8 cellular contexts compared by ENCODE assay signal in genomic region chr3:57691411-57692133, GRCh38. TPM values are rescaled to one million over a fixed set of nuclear protein-coding genes. Genes with fewer than 3 reads are reported as not detected.
A peak's percentile ranks its signal among the peaks of the same experiment; 100 is the strongest.
DNase-seq lines count a peak whose midpoint lies in the region; ATAC-seq, FAIRE-seq and TF ChIP-seq lines count a peak whose summit lies in the region.

No MANE protein-coding gene starts in this region.

- no peaks in the 10 kb centered on the region for H3K9me3 Mint-ChIP-seq in activated T-cell treated with anti-CD3 and anti-CD28 coated beads, Interleukin-2, amount 50 U/mL, for 72 hours

- peak; percentile 63 for DNase-seq in activated CD8-positive, alpha-beta memory T cell treated with anti-CD3 and anti-CD28 coated beads for 24 hours
- no peak for DNase-seq in activated CD8-positive, alpha-beta memory T cell treated with anti-CD3 and anti-CD28 coated beads, Interleukin-2, amount 50 U/mL, for 4 hours
- DNase-seq in activated T-cell treated with anti-CD3 and anti-CD28 coated beads, Interleukin-2, amount 50 U/mL, for 72 hours = peak; percentile 1 to 8
- peak; percentile 7 for DNase-seq in stimulated activated CD4-positive, alpha-beta T cell treated with anti-CD3 and anti-CD28 coated beads, Interleukin-4, amount 100 ng/mL, for 24 hours
- DNase-seq in D721Med (ENCODE audit: insufficient read length, low spot score) (no peak), NCI-H1105 treated with DMSO at 0.1 percent for 48 hours (lab: John Stamatoyannopoulos, UW) (no peak)
- no peak for DNase-seq in activated CD4-positive, CD25-positive, alpha-beta regulatory T cell treated with anti-CD3 and anti-CD28 coated beads, Interleukin-2, amount 50 U/mL, for 72 hours

- H3K36me3 Mint-ChIP-seq in activated T-cell treated with anti-CD3 and anti-CD28 coated beads, Interleukin-2, amount 50 U/mL, for 72 hours (ENCODE audit: insufficient read depth in 2 of 2) = no peaks in the 10 kb centered on the region

- no peaks in the 10 kb centered on the region for H3K27me3 Mint-ChIP-seq in activated T-cell treated with anti-CD3 and anti-CD28 coated beads, Interleukin-2, amount 50 U/mL, for 72 hours (ENCODE audit: low read depth)

- H3K4me1 Mint-ChIP-seq in activated T-cell treated with anti-CD3 and anti-CD28 coated beads, Interleukin-2, amount 50 U/mL, for 72 hours (ENCODE audit: low read depth) = peaks cover 51% of the 10 kb centered on the region

- peak overlapping the region; percentile 81 for H3K4me3 ChIP-seq in iPS-11a (ENCODE audit: low read depth, low read length)

- H3K4me3 Mint-ChIP-seq in activated T-cell treated with anti-CD3 and anti-CD28 coated beads, Interleukin-2, amount 50 U/mL, for 72 hours = peak overlapping the region; percentile 94 to 95

- no peak for TF ChIP-seq CTCF in D721Med (IDR thresholded peaks at IDR 0.05; ENCODE audit: insufficient read depth, missing control alignments)

- no peak for ATAC-seq in activated T-cell treated with anti-CD3 and anti-CD28 coated beads, Interleukin-2, amount 50 U/mL, for 72 hours (replicated peaks in 1 of 2)

- no peak for FAIRE-seq in D721Med (lab: Jason Lieb, UNC)

- H3K27ac Mint-ChIP-seq in activated T-cell treated with anti-CD3 and anti-CD28 coated beads, Interleukin-2, amount 50 U/mL, for 72 hours = peak overlapping the region; percentile 96

RNA-seq across cellular contexts. Expression of gene DENND6A, which starts 1.3 kb away (rescaled TPM):
- 10 to 100 TPM; 19.1 to 22.5 TPM for total RNA-seq in activated T-cell treated with anti-CD3 and anti-CD28 coated beads, Interleukin-2, amount 50 U/mL, for 72 hours

Comparison
In these comparisons a context has a peak if more than half of its experiments do, and no peak if none do; other contexts are left out.
1. DNase-seq: peak in activated CD8-positive, alpha-beta memory T cell treated with anti-CD3 and anti-CD28 coated beads for 24 hours (single experiment), activated T-cell treated with anti-CD3 and anti-CD28 coated beads, Interleukin-2, amount 50 U/mL, for 72 hours (2 of 2) and stimulated activated CD4-positive, alpha-beta T cell treated with anti-CD3 and anti-CD28 coated beads, Interleukin-4, amount 100 ng/mL, for 24 hours (single experiment); none in activated CD8-positive, alpha-beta memory T cell treated with anti-CD3 and anti-CD28 coated beads, Interleukin-2, amount 50 U/mL, for 4 hours (single experiment), D721Med (single experiment), NCI-H1105 treated with DMSO at 0.1 percent for 48 hours (single experiment) and activated CD4-positive, CD25-positive, alpha-beta regulatory T cell treated with anti-CD3 and anti-CD28 coated beads, Interleukin-2, amount 50 U/mL, for 72 hours (single experiment).